ENCODE assay signal across 8 cellular contexts in the genomic region with DNA sequence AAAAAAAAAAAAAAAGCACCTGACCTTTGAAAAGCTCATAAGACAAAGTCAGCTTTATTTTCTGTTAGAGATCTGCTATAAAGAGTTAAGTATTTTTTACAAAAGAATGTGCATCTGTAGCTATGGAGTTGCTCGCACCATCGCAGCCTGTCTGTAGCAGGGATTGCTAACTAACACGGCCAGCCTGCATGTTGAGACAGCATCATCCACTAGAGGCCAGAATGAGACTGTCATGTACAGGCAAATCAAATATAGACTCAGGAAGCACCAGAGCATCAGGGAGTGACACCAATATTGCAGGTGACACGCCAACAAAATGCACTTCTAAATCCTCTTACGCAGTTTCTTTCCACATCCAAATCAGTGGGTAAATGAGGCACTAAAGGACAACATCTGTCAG.
DNase-seq lines count a peak whose midpoint lies in the region; ATAC-seq, FAIRE-seq and TF ChIP-seq lines count a peak whose summit lies in the region.

No MANE protein-coding gene starts in this region.

- DNase-seq in ELF-1 (ENCODE audit: low read depth, low spot score) (peak; percentile 11), NCI-H1105 treated with DMSO at 0.1 percent for 48 hours (lab: John Stamatoyannopoulos, UW) (peak; percentile 42), adrenal gland (peak; percentile 53 to 89 (median 72)), left ventricle myocardium superior (no peak), sigmoid colon (no peak), NK-92 (lab: John Stamatoyannopoulos, UW; ENCODE audit: unreplicated experiment) (no peak), GM19239 (ENCODE audit: insufficient read length, low spot score) (no peak)
- no peak for DNase-seq in stimulated activated CD4-positive, alpha-beta T cell treated with anti-CD3 and anti-CD28 coated beads, Interleukin-15, amount 100 ng/mL, for 24 hours

- intact Hi-C loops in adrenal gland (cut with DNase I) (loop anchor here in 1 of 2 donors (10.0 kb wide), 1 partner anchor 406 kb away; no protein-coding TSS in a partner anchor), left ventricle myocardium superior (cut with micrococcal nuclease) (no loop called here), sigmoid colon (cut with DNase I) (no loop called here)

- no peak for TF ChIP-seq POLR2A in adrenal gland (IDR thresholded peaks at IDR 0.05)
- TF ChIP-seq POLR2A in sigmoid colon (IDR thresholded peaks at IDR 0.05), result no peak

- no peaks in the 10 kb centered on the region for H3K9me3 ChIP-seq in adrenal gland (replicated peaks in 1 of 3)
- no peaks in the 10 kb centered on the region for H3K9me3 ChIP-seq in sigmoid colon

- peak; percentile 95 for ATAC-seq in left ventricle myocardium superior

- 5 to 24% (median 16%) methylated on average over 5 of the region's 5 CpGs for WGBS in adrenal gland, 4 donors
- WGBS in sigmoid colon, 2 donors, result 8 to 32% methylated on average over 5 of the region's 5 CpGs

- no peak overlapping the region for H3K4me3 ChIP-seq in adrenal gland
- no peak overlapping the region for H3K4me3 ChIP-seq in sigmoid colon

- TF ChIP-seq CTCF in adrenal gland (IDR thresholded peaks at IDR 0.05) (peak; percentile 46 to 88 (median 72)), sigmoid colon (IDR thresholded peaks at IDR 0.05) (peak in 3 of 4 experiments; percentile 35 to 38 (median 37))

- no peaks in the 10 kb centered on the region for H3K4me1 ChIP-seq in adrenal gland (replicated peaks in 1 of 2)
- H3K4me1 ChIP-seq in sigmoid colon, result no peaks in the 10 kb centered on the region

- H3K27me3 ChIP-seq in adrenal gland, result peaks cover 7% of the 10 kb centered on the region
- peaks cover 0 to 12% (median 0%) of the 10 kb centered on the region in 3 donors for H3K27me3 ChIP-seq in sigmoid colon

- no peak for FAIRE-seq in GM19239 (lab: Jason Lieb, UNC)

- no peak for TF ChIP-seq EP300 in sigmoid colon (IDR thresholded peaks at IDR 0.05)

- no peaks in the 10 kb centered on the region for H3K36me3 ChIP-seq in adrenal gland (replicated peaks in 1 of 2)
- no peaks in the 10 kb centered on the region for H3K36me3 ChIP-seq in sigmoid colon

- H3K27ac ChIP-seq in adrenal gland (no peak overlapping the region), sigmoid colon (no peak overlapping the region)

Comparison
In these comparisons a context has a peak if more than half of its experiments do, and no peak if none do; other contexts are left out.
1. DNase-seq: peak in ELF-1 (single experiment), NCI-H1105 treated with DMSO at 0.1 percent for 48 hours (single experiment) and adrenal gland (7 of 7); none in left ventricle myocardium superior (single experiment), sigmoid colon (single experiment), stimulated activated CD4-positive, alpha-beta T cell treated with anti-CD3 and anti-CD28 coated beads, Interleukin-15, amount 100 ng/mL, for 24 hours (single experiment), NK-92 (single experiment) and GM19239 (single experiment).